20 cellular contexts compared by ENCODE assay signal in genomic region chr3:141330718-141331369, GRCh38. TPM values are rescaled to one million over a fixed set of nuclear protein-coding genes. Genes with fewer than 3 reads are reported as not detected.
DNase-seq lines count a peak whose midpoint lies in the region; ATAC-seq, FAIRE-seq and TF ChIP-seq lines count a peak whose summit lies in the region.
"Had no signal": no experiment of that assay in that cellular context is flagged by ENCODE, and none has a peak within 500 bp of the region (broad histone marks: within the 10 kb centered on the region; RNA-seq: fewer than 3 reads in every experiment).

No MANE protein-coding gene starts in this region.

- peaks cover 11% of the 10 kb centered on the region for H3K79me1 ChIP-seq in mesenchymal stem cell (replicated peaks; ENCODE audit: low read length, poor library complexity, severe bottlenecking)

- peak overlapping the region; percentile 77 for H3K9ac ChIP-seq in astrocyte (ENCODE audit: low read length)
- H3K9ac ChIP-seq in mesenchymal stem cell (ENCODE audit: low read length) = peak overlapping the region; percentile 67
- H3K9ac ChIP-seq: parathyroid adenoma had no signal

- H4K20me1 ChIP-seq in astrocyte (ENCODE audit: insufficient read depth, low read length) = no peaks in the 10 kb centered on the region

- H3K27me3 ChIP-seq in left ventricle myocardium inferior (ENCODE audit: low read depth) (no peaks in the 10 kb centered on the region), astrocyte (ENCODE audit: insufficient read depth, low read length) (no peaks in the 10 kb centered on the region), mesenchymal stem cell (ENCODE audit: control insufficient read depth in 1 of 2, insufficient read depth in 1 of 2, low read length in 2 of 2) (no peaks in the 10 kb centered on the region), esophagus squamous epithelium (peaks cover 0 to 95% (median 0%) of the 10 kb centered on the region in 4 donors)
- H3K27me3 ChIP-seq: SJCRH30, upper lobe of right lung had no signal

- H3K18ac ChIP-seq in mesenchymal stem cell (ENCODE audit: low read depth in 1 of 2, low read length in 2 of 2) = peak overlapping the region; percentile 83 to 94

- H3K4me3 ChIP-seq in left ventricle myocardium inferior = no peak overlapping the region
- no peak overlapping the region for H3K4me3 ChIP-seq in astrocyte (ENCODE audit: insufficient read depth, low read depth, low read length)
- no peak overlapping the region for H3K4me3 ChIP-seq in mesenchymal stem cell (ENCODE audit: insufficient read depth in 1 of 2, low read depth in 1 of 2, low read length in 2 of 2)
- H3K4me3 ChIP-seq in esophagus squamous epithelium = no peak overlapping the region
- H3K4me3 ChIP-seq: SJCRH30, upper lobe of right lung had no signal

- H3K27ac Mint-ChIP-seq in astrocyte (ENCODE audit: unreplicated experiment) = peak overlapping the region; percentile 97
- H3K27ac Mint-ChIP-seq: activated CD8-positive, alpha-beta T cell treated with anti-CD3 and anti-CD28 coated beads, Interleukin-2, amount 10 ng/mL, durations not matched to agents 7 days and 5 days; activated naive CD8-positive, alpha-beta T cell treated with anti-CD3 and anti-CD28 coated beads, Interleukin-2, amount 10 ng/mL, durations not matched to agents 7 days and 5 days; activated T-cell treated with anti-CD3 and anti-CD28 coated beads, Interleukin-2, amount 50 U/mL, for 72 hours; CD8-positive, alpha-beta T cell; naive B cell had no signal

- peak overlapping the region; percentile 58 for H2BK120ac ChIP-seq in mesenchymal stem cell (ENCODE audit: low read depth, low read length)

- no peak overlapping the region for H3K4me3 Mint-ChIP-seq in astrocyte (ENCODE audit: unreplicated experiment)
- H3K4me3 Mint-ChIP-seq: activated CD8-positive, alpha-beta T cell treated with anti-CD3 and anti-CD28 coated beads, Interleukin-2, amount 10 ng/mL, durations not matched to agents 7 days and 5 days; activated naive CD8-positive, alpha-beta T cell treated with anti-CD3 and anti-CD28 coated beads, Interleukin-2, amount 10 ng/mL, durations not matched to agents 7 days and 5 days; activated T-cell treated with anti-CD3 and anti-CD28 coated beads, Interleukin-2, amount 50 U/mL, for 72 hours; CD8-positive, alpha-beta T cell; naive B cell had no signal

- peak overlapping the region; percentile 64 for H3K4me2 ChIP-seq in astrocyte (ENCODE audit: low read length)
- no peak overlapping the region for H3K4me2 ChIP-seq in mesenchymal stem cell (ENCODE audit: low read length, poor library complexity, severe bottlenecking)

- H2AFZ ChIP-seq in astrocyte (ENCODE audit: low read depth, low read length) (no peak overlapping the region), mesenchymal stem cell (ENCODE audit: low read depth, low read length) (peak overlapping the region; percentile 18)
- H2AFZ ChIP-seq: parathyroid adenoma had no signal

- TF ChIP-seq CTCF in left ventricle myocardium inferior (IDR thresholded peaks at IDR 0.05; ENCODE audit: borderline replicate concordance) (no peak), astrocyte (IDR thresholded peaks at IDR 0.05; ENCODE audit: insufficient read depth, low read depth, low read length) (no peak), esophagus squamous epithelium (IDR thresholded peaks at IDR 0.05) (no peak)

- no peaks in the 10 kb centered on the region for H3K79me2 ChIP-seq in astrocyte (ENCODE audit: insufficient read depth, low read length)
- H3K79me2 ChIP-seq: parathyroid adenoma had no signal

- peak overlapping the region; percentile 88 for H2AK5ac ChIP-seq in mesenchymal stem cell (ENCODE audit: low read length, severe bottlenecking)

- H3K36me3 Mint-ChIP-seq in astrocyte (ENCODE audit: low read depth, unreplicated experiment) = peaks cover 3% of the 10 kb centered on the region
- H3K36me3 Mint-ChIP-seq: CD8-positive, alpha-beta T cell; naive B cell had no signal

- no peak for TF ChIP-seq POLR2A in esophagus squamous epithelium (IDR thresholded peaks at IDR 0.05)

- H3K23ac ChIP-seq in mesenchymal stem cell (ENCODE audit: low read length in 2 of 2) = no peak overlapping the region

- no peak overlapping the region for H2BK15ac ChIP-seq in mesenchymal stem cell (ENCODE audit: low read depth, poor library complexity, severe bottlenecking)

- H3K4me1 ChIP-seq in left ventricle myocardium inferior (peaks cover 21% of the 10 kb centered on the region), astrocyte (ENCODE audit: insufficient read depth, low read length) (peaks cover 38% of the 10 kb centered on the region), mesenchymal stem cell (ENCODE audit: control insufficient read depth, insufficient read depth, low read depth, low read length) (peaks cover 29% of the 10 kb centered on the region), esophagus squamous epithelium (peaks cover 0 to 9% (median 0%) of the 10 kb centered on the region in 3 donors)
- H3K4me1 ChIP-seq: parathyroid adenoma, SJCRH30, upper lobe of right lung had no signal

- peak overlapping the region; percentile 78 to 89 for H2BK12ac ChIP-seq in mesenchymal stem cell (ENCODE audit: low read length in 2 of 2)

- H3K27ac ChIP-seq in left ventricle myocardium inferior (replicated peaks) (peak overlapping the region; percentile 50), astrocyte (ENCODE audit: low read depth, low read length) (peak overlapping the region; percentile 91), mesenchymal stem cell (ENCODE audit: low read length, poor library complexity, severe bottlenecking) (peak overlapping the region; percentile 91), esophagus squamous epithelium (no peak overlapping the region)
- H3K27ac ChIP-seq: parathyroid adenoma, SJCRH30, upper lobe of right lung had no signal

- FAIRE-seq in astrocyte (lab: Jason Lieb, UNC) = no peak
- FAIRE-seq: endometrium had no signal

- peak overlapping the region; percentile 53 for H2BK5ac ChIP-seq in mesenchymal stem cell (ENCODE audit: low read depth, low read length, poor library complexity, severe bottlenecking)

- WGBS in mesenchymal stem cell = 57% methylated on average over 1 of the region's 3 CpGs
- 78 to 82% methylated on average over 2 to 3 of the region's 3 CpGs for WGBS in esophagus squamous epithelium, 2 donors

- H3K4ac ChIP-seq in mesenchymal stem cell (ENCODE audit: low read depth in 1 of 2, low read length in 2 of 2) = peak overlapping the region in 1 of 2 experiments; percentile 90

- H3K9me3 ChIP-seq in left ventricle myocardium inferior (replicated peaks) (no peaks in the 10 kb centered on the region), astrocyte (ENCODE audit: insufficient read depth, low read depth, low read length) (no peaks in the 10 kb centered on the region), mesenchymal stem cell (ENCODE audit: control insufficient read depth, low read length) (no peaks in the 10 kb centered on the region), esophagus squamous epithelium (no peaks in the 10 kb centered on the region)
- H3K9me3 ChIP-seq: SJCRH30, upper lobe of right lung had no signal

- no peak overlapping the region for H3K14ac ChIP-seq in mesenchymal stem cell (ENCODE audit: low read length in 2 of 2)

- H4K91ac ChIP-seq in mesenchymal stem cell (ENCODE audit: low read length) = peak overlapping the region; percentile 87

- H4K8ac ChIP-seq in mesenchymal stem cell (ENCODE audit: low read length) = peak overlapping the region; percentile 48

- ATAC-seq in HG03196 (IDR thresholded peaks at IDR 0.05; ENCODE audit: unreplicated experiment) = no peak
- ATAC-seq: activated CD8-positive, alpha-beta T cell treated with anti-CD3 and anti-CD28 coated beads, Interleukin-2, amount 10 ng/mL, durations not matched to agents 7 days and 5 days; CD8-positive, alpha-beta T cell had no signal

- H3K9me3 Mint-ChIP-seq in astrocyte (ENCODE audit: unreplicated experiment) = no peaks in the 10 kb centered on the region
- H3K9me3 Mint-ChIP-seq: activated B cell treated with CpG ODN at 0.5 μM for 24 hours; activated naive CD8-positive, alpha-beta T cell treated with anti-CD3 and anti-CD28 coated beads, Interleukin-2, amount 10 ng/mL, durations not matched to agents 7 days and 5 days; CD8-positive, alpha-beta T cell; naive B cell had no signal

- peaks cover 65% of the 10 kb centered on the region for H3K4me1 Mint-ChIP-seq in astrocyte (ENCODE audit: low read depth, unreplicated experiment)
- H3K4me1 Mint-ChIP-seq: activated naive CD8-positive, alpha-beta T cell treated with anti-CD3 and anti-CD28 coated beads, Interleukin-2, amount 10 ng/mL, durations not matched to agents 7 days and 5 days had no signal

- DNase-seq in left ventricle myocardium inferior (no peak), cardiac septum (ENCODE audit: low spot score) (no peak), astrocyte (ENCODE audit: low read depth) (no peak), mesenchymal stem cell (peak; percentile 56), anterior cingulate cortex (lab: John Stamatoyannopoulos, UW) (no peak), esophagus squamous epithelium (lab: John Stamatoyannopoulos, UW) (no peak)
- no peak for DNase-seq in activated effector memory CD4-positive, alpha-beta T cell treated with anti-CD3 and anti-CD28 coated beads, Interleukin-2, amount 50 U/mL, for 16 hours
- DNase-seq: activated CD8-positive, alpha-beta T cell treated with anti-CD3 and anti-CD28 coated beads, Interleukin-2, amount 10 ng/mL, durations not matched to agents 7 days and 5 days; activated naive CD8-positive, alpha-beta T cell treated with anti-CD3 and anti-CD28 coated beads, Interleukin-2, amount 10 ng/mL, durations not matched to agents 7 days and 5 days; activated T-cell treated with anti-CD3 and anti-CD28 coated beads, Interleukin-2, amount 50 U/mL, for 72 hours; CD8-positive, alpha-beta T cell; naive B cell; NCI-H187 treated with DMSO at 0.1 percent for 48 hours; stimulated activated naive CD4-positive, alpha-beta T cell treated with Interleukin-2 at 50 U/mL for 16 hours; upper lobe of right lung had no signal

- intact Hi-C loops in left ventricle myocardium inferior (cut with micrococcal nuclease) = no loop called here
- intact Hi-C loops in cardiac septum (cut with DNase I) = loop anchor here (1.0 kb wide), 1 partner anchor 36 kb away; no protein-coding TSS in a partner anchor
- intact Hi-C loops in esophagus squamous epithelium (cut with DNase I) = no loop called here

- H3K36me3 ChIP-seq in left ventricle myocardium inferior (no peaks in the 10 kb centered on the region), astrocyte (ENCODE audit: insufficient read depth, low read length) (no peaks in the 10 kb centered on the region), mesenchymal stem cell (ENCODE audit: control insufficient read depth in 1 of 2, insufficient read depth in 2 of 2, low read depth in 1 of 2, low read length in 2 of 2) (peaks cover 0 to 3% of the 10 kb centered on the region in 2 experiments), esophagus squamous epithelium (no peaks in the 10 kb centered on the region)
- H3K36me3 ChIP-seq: SJCRH30, upper lobe of right lung had no signal

- H3K27me3 Mint-ChIP-seq in astrocyte (ENCODE audit: low read depth, unreplicated experiment) = no peaks in the 10 kb centered on the region
- H3K27me3 Mint-ChIP-seq: activated B cell treated with CpG ODN at 0.5 μM for 24 hours had no signal

RNA-seq across cellular contexts. Expression of gene ZBTB38, which starts 37.5 kb away (rescaled TPM):
- 116 TPM for total RNA-seq in left ventricle myocardium inferior
- total RNA-seq in cardiac septum = 119 TPM
- 57.6 and 60.7 TPM in 2 replicates for total RNA-seq in astrocyte
- polyA plus RNA-seq in mesenchymal stem cell (2013, experiment 1 of 2) = 42.0 TPM
- 39.5 TPM for polyA plus RNA-seq in mesenchymal stem cell (2013, experiment 2 of 2)
- 10 to 100 TPM; 15.6 to 54.4 (median 33.1) TPM for total RNA-seq in esophagus squamous epithelium

Comparison
In these comparisons a context has a peak if more than half of its experiments do, and no peak if none do; other contexts are left out.
1. H3K27ac ChIP-seq: peak in left ventricle myocardium inferior (single experiment), astrocyte (single experiment) and mesenchymal stem cell (single experiment); none in esophagus squamous epithelium (0 of 4).